27 cellular contexts compared by ENCODE assay signal in the genomic region with DNA sequence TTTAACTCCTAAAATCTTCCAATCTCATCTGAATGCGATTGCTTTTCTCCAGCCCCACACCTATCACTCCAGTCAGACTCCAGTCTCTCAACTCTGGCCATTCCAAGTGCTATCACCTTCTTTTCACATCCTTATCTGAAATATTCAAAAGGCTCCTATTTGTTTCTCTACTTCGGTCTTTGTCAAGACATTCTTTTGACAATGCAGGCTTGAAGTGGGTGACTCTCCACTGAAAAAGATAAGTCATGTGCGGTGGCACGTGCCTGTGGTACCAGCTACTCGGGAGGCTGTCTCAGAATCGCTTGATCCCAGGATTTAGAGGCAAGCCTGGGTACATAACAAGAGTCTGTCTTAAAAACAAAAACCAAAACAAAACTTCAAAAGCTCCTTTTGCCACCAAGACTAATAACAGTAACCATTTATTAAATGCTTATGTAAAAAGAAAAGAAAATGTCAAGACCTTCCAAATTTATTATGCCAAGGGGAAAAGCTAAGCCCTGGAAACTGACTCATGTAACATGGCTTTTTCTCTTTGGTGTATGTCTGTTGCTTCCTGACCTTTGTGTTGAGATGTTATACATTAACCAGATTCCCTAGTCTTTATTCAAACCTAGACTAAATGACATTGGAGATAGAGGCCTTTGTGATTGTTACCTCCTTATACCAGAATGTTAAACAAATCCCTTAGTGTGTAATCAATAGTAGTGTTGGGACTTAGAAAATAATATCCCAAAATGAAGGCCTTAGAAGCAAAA. TPM values are rescaled to one million over a fixed set of nuclear protein-coding genes. Genes with fewer than 3 reads are reported as not detected.
DNase-seq lines count a peak whose midpoint lies in the region; ATAC-seq, FAIRE-seq and TF ChIP-seq lines count a peak whose summit lies in the region.
"Had no signal": no experiment of that assay in that cellular context is flagged by ENCODE, and none has a peak within 500 bp of the region (broad histone marks: within the 10 kb centered on the region; RNA-seq: fewer than 3 reads in every experiment).

No MANE protein-coding gene starts in this region.

- H3K9me3 Mint-ChIP-seq in Caco-2 (ENCODE audit: unreplicated experiment) = no peaks in the 10 kb centered on the region
- H3K9me3 Mint-ChIP-seq: activated B cell treated with CpG ODN at 0.5 μM for 24 hours; activated CD4-positive, alpha-beta memory T cell treated with anti-CD3 and anti-CD28 coated beads for 36 hours; activated naive CD8-positive, alpha-beta T cell treated with anti-CD3 and anti-CD28 coated beads, Interleukin-2, amount 50 U/mL, for 24 hours; effector memory CD8-positive, alpha-beta T cell; stimulated activated naive CD8-positive, alpha-beta T cell treated with anti-CD3 and anti-CD28 coated beads, Interleukin-15, Interleukin-2, amounts not matched to agents 100 ng/mL and 50 ng/mL, for 24 hours had no signal

- DNase-seq in Caco-2 (peak; percentile 65 to 71), SW480 (ENCODE audit: low spot score) (peak; percentile 56), kidney epithelial cell (ENCODE audit: low read depth) (peak; percentile 25), pancreas (no peak), Ammon's horn (ENCODE audit: low spot score) (no peak)
- DNase-seq in stimulated activated naive CD4-positive, alpha-beta T cell (lab: John Stamatoyannopoulos, UW) = no peak
- DNase-seq: activated B cell treated with CpG ODN at 0.5 μM for 24 hours; activated CD4-positive, alpha-beta memory T cell treated with anti-CD3 and anti-CD28 coated beads for 36 hours; activated gamma-delta T cell; activated naive CD8-positive, alpha-beta T cell treated with anti-CD3 and anti-CD28 coated beads, Interleukin-2, amount 50 U/mL, for 24 hours; activated T-cell treated with anti-CD3 and anti-CD28 coated beads for 4 hours; effector memory CD8-positive, alpha-beta T cell; H7; left ventricle myocardium superior; NCI-H1694 treated with DMSO at 0.1 percent for 48 hours; NCI-H2171 treated with DMSO at 0.1 percent for 48 hours; NCI-H524 treated with DMSO at 0.1 percent for 48 hours; stimulated activated CD4-positive, alpha-beta T cell treated with anti-CD3 and anti-CD28 coated beads, Interleukin-2, amount 100 ng/mL, for 48 hours had no signal

- H3K27me3 ChIP-seq in Caco-2 (replicated peaks; ENCODE audit: control insufficient read depth, insufficient read depth, low read length) (no peaks in the 10 kb centered on the region), kidney epithelial cell (ENCODE audit: control insufficient read depth, insufficient read depth, low read length) (no peaks in the 10 kb centered on the region), pancreas (no peaks in the 10 kb centered on the region)
- H3K27me3 ChIP-seq: tibial nerve had no signal

- peak overlapping the region; percentile 89 for H3K27ac Mint-ChIP-seq in Caco-2 (ENCODE audit: unreplicated experiment)
- H3K27ac Mint-ChIP-seq: activated B cell treated with CpG ODN at 0.5 μM for 24 hours; activated CD4-positive, alpha-beta memory T cell treated with anti-CD3 and anti-CD28 coated beads for 36 hours; activated naive CD8-positive, alpha-beta T cell treated with anti-CD3 and anti-CD28 coated beads, Interleukin-2, amount 50 U/mL, for 24 hours; effector memory CD8-positive, alpha-beta T cell; stimulated activated naive CD8-positive, alpha-beta T cell treated with anti-CD3 and anti-CD28 coated beads, Interleukin-15, Interleukin-2, amounts not matched to agents 100 ng/mL and 50 ng/mL, for 24 hours had no signal

- CTCF ChIA-PET in Caco-2 (lab: Charles Lee) = interaction anchor here (1.5 kb wide), 1 partner anchor 165 kb away, joined by 6 read pairs; a partner anchor contains a TSS

- H3K4me1 ChIP-seq in Caco-2 (peaks cover 35% of the 10 kb centered on the region), pancreas (peaks cover 30 to 46% (median 36%) of the 10 kb centered on the region in 3 donors)

- peak overlapping the region; percentile 24 to 76 (median 57) for H3K27ac ChIP-seq in pancreas
- H3K27ac ChIP-seq: C4-2B, RWPE1, tibial nerve had no signal

- POLR2A ChIA-PET in Caco-2 (lab: Charles Lee) = interaction anchor here (1.2 kb wide), 1 partner anchor 48 kb away, joined by 4 read pairs; a partner anchor contains a TSS

- peaks cover 24% of the 10 kb centered on the region for H3K4me1 Mint-ChIP-seq in Caco-2 (ENCODE audit: low read depth, unreplicated experiment)

- H3K36me3 ChIP-seq in Caco-2 (ENCODE audit: control insufficient read depth, insufficient read depth, low read length) (no peaks in the 10 kb centered on the region), kidney epithelial cell (ENCODE audit: control insufficient read depth, insufficient read depth, low read length) (no peaks in the 10 kb centered on the region), pancreas (no peaks in the 10 kb centered on the region)

- 31 to 34% methylated on average over 6 of the region's 6 CpGs for WGBS in pancreas, 2 donors

- H3K27me3 Mint-ChIP-seq in Caco-2 (ENCODE audit: insufficient read depth, unreplicated experiment) = no peaks in the 10 kb centered on the region
- H3K27me3 Mint-ChIP-seq: activated B cell treated with CpG ODN at 0.5 μM for 24 hours; activated CD4-positive, alpha-beta memory T cell treated with anti-CD3 and anti-CD28 coated beads for 36 hours; activated naive CD8-positive, alpha-beta T cell treated with anti-CD3 and anti-CD28 coated beads, Interleukin-2, amount 50 U/mL, for 24 hours; effector memory CD8-positive, alpha-beta T cell; stimulated activated naive CD8-positive, alpha-beta T cell treated with anti-CD3 and anti-CD28 coated beads, Interleukin-15, Interleukin-2, amounts not matched to agents 100 ng/mL and 50 ng/mL, for 24 hours had no signal

- H3K4me3 ChIP-seq in Caco-2 (ENCODE audit: low read depth, low read length) (no peak overlapping the region), kidney epithelial cell (ENCODE audit: low read depth, low read length) (no peak overlapping the region), pancreas (no peak overlapping the region)
- H3K4me3 ChIP-seq: tibial nerve had no signal

- BruUV-seq in Caco-2 (replicated peaks; lab: Mats Ljungman, UMichigan) = no TSS peak

- peak in 3 of 4 donors; percentile 11 to 20 (median 16) for ATAC-seq in pancreas
- no peak for ATAC-seq in GM19467 (IDR thresholded peaks at IDR 0.05; ENCODE audit: unreplicated experiment)
- ATAC-seq in GM21529 (IDR thresholded peaks at IDR 0.05; ENCODE audit: unreplicated experiment) = no peak
- ATAC-seq: activated naive CD8-positive, alpha-beta T cell treated with anti-CD3 and anti-CD28 coated beads, Interleukin-2, amount 50 U/mL, for 24 hours; effector memory CD8-positive, alpha-beta T cell; left ventricle myocardium superior; SK-N-SH treated with all-trans-retinoic acid at 6 μM for 48 hours had no signal

- intact Hi-C loops in Caco-2 (cut with micrococcal nuclease; ENCODE audit: unreplicated experiment) = loop anchor here (1.0 kb wide), 1 partner anchor 53 kb away; no protein-coding TSS in a partner anchor
- intact Hi-C loops in pancreas (cut with DNase I) = no loop called here

- no peak for TF ChIP-seq CTCF in Caco-2 (IDR thresholded peaks at IDR 0.05; ENCODE audit: insufficient read depth in 1 of 2, low read depth in 1 of 2, low read length in 1 of 2, severe bottlenecking in 1 of 2, unreplicated experiment in 1 of 2)
- TF ChIP-seq CTCF in kidney epithelial cell (IDR thresholded peaks at IDR 0.05; ENCODE audit: insufficient read depth, low read length, poor library complexity, severe bottlenecking) = no peak
- TF ChIP-seq CTCF in pancreas (IDR thresholded peaks at IDR 0.05) = no peak

- no peak for FAIRE-seq in pancreas (lab: Jason Lieb, UNC)
- FAIRE-seq: G401.6 had no signal

- H3K9me3 ChIP-seq in Caco-2 = no peaks in the 10 kb centered on the region
- H3K9me3 ChIP-seq in pancreas = no peaks in the 10 kb centered on the region
- H3K9me3 ChIP-seq: tibial nerve had no signal

- H3K4me3 Mint-ChIP-seq in Caco-2 (ENCODE audit: unreplicated experiment) = peak overlapping the region; percentile 56
- H3K4me3 Mint-ChIP-seq: activated B cell treated with CpG ODN at 0.5 μM for 24 hours; activated CD4-positive, alpha-beta memory T cell treated with anti-CD3 and anti-CD28 coated beads for 36 hours; activated naive CD8-positive, alpha-beta T cell treated with anti-CD3 and anti-CD28 coated beads, Interleukin-2, amount 50 U/mL, for 24 hours; effector memory CD8-positive, alpha-beta T cell; stimulated activated naive CD8-positive, alpha-beta T cell treated with anti-CD3 and anti-CD28 coated beads, Interleukin-15, Interleukin-2, amounts not matched to agents 100 ng/mL and 50 ng/mL, for 24 hours had no signal

- peaks cover 16% of the 10 kb centered on the region for H3K36me3 Mint-ChIP-seq in Caco-2 (ENCODE audit: insufficient read depth, unreplicated experiment)

RNA-seq across cellular contexts. Expression of a gene that starts 3.6 kb away (rescaled TPM):
- total RNA-seq in Caco-2 (2022) (4.5 and 6.1 TPM in 2 replicates), kidney epithelial cell (0.92 and 1.0 TPM in 2 replicates), pancreas (1 to 10 TPM; 4.3 to 6.2 (median 5.7) TPM)
- 1 to 10 TPM; 1.1 to 1.3 TPM for polyA plus RNA-seq in pancreas

RNA-seq across cellular contexts. Expression of a gene that starts 48.0 kb away (rescaled TPM):
- total RNA-seq in Caco-2 (2022) (14.1 TPM in 2 replicates), kidney epithelial cell (3.0 and 4.0 TPM in 2 replicates), pancreas (10 to 100 TPM; 12.3 to 19.5 (median 14.2) TPM)
- 1 to 10 TPM; 2.1 to 4.5 TPM for polyA plus RNA-seq in pancreas
- total RNA-seq: glomerular endothelial cell had no signal

Comparison
In these comparisons a context has a peak if more than half of its experiments do, and no peak if none do; other contexts are left out.
1. DNase-seq: peak in Caco-2 (2 of 2), SW480 (single experiment) and kidney epithelial cell (single experiment); none in pancreas (0 of 6), stimulated activated naive CD4-positive, alpha-beta T cell (0 of 6) and Ammon's horn (single experiment).
2. ATAC-seq: peak in pancreas (3 of 4); none in GM19467 (single experiment) and GM21529 (single experiment).